Comparison of ENCODE assay signal across 8 cellular contexts in genomic region chr2:101516833-101517690, GRCh38.
A peak's percentile ranks its signal among the peaks of the same experiment; 100 is the strongest.
DNase-seq lines count a peak whose midpoint lies in the region; ATAC-seq, FAIRE-seq and TF ChIP-seq lines count a peak whose summit lies in the region.

No MANE protein-coding gene starts in this region.

- H3K4me3 Mint-ChIP-seq in dendritic cell treated with granulocyte-macrophage colony-stimulating factor and Interleukin-4, amounts not matched to agents 40 ng/mL and 50 ng/mL, for 4 days: no peak overlapping the region

- H3K9me3 Mint-ChIP-seq in dendritic cell treated with granulocyte-macrophage colony-stimulating factor and Interleukin-4, amounts not matched to agents 40 ng/mL and 50 ng/mL, for 4 days: peaks cover 19% of the 10 kb centered on the region

- intact Hi-C loops in dendritic cell treated with granulocyte-macrophage colony-stimulating factor and Interleukin-4, amounts not matched to agents 40 ng/mL and 50 ng/mL, for 4 days (cut with micrococcal nuclease): loop anchor here (10.0 kb wide), 1 partner anchor 52 kb away; no protein-coding TSS in a partner anchor

- H3K4me3 ChIP-seq in skeletal muscle cell (ENCODE audit: low read depth, low read length): no peak overlapping the region

- no peak for ATAC-seq in HG03108 (IDR thresholded peaks at IDR 0.05; ENCODE audit: unreplicated experiment)
- no peak for ATAC-seq in GM21737 (IDR thresholded peaks at IDR 0.05; ENCODE audit: unreplicated experiment)
- ATAC-seq in GM21576 (IDR thresholded peaks at IDR 0.05; ENCODE audit: unreplicated experiment): no peak

- no peaks in the 10 kb centered on the region for H3K36me3 Mint-ChIP-seq in dendritic cell treated with granulocyte-macrophage colony-stimulating factor and Interleukin-4, amounts not matched to agents 40 ng/mL and 50 ng/mL, for 4 days (ENCODE audit: low read depth)

- H3K4me1 Mint-ChIP-seq in dendritic cell treated with granulocyte-macrophage colony-stimulating factor and Interleukin-4, amounts not matched to agents 40 ng/mL and 50 ng/mL, for 4 days (ENCODE audit: low read depth): peaks cover 44% of the 10 kb centered on the region

- peaks cover 36% of the 10 kb centered on the region for H3K27me3 Mint-ChIP-seq in dendritic cell treated with granulocyte-macrophage colony-stimulating factor and Interleukin-4, amounts not matched to agents 40 ng/mL and 50 ng/mL, for 4 days

- peak overlapping the region; percentile 3 for H3K27ac Mint-ChIP-seq in dendritic cell treated with granulocyte-macrophage colony-stimulating factor and Interleukin-4, amounts not matched to agents 40 ng/mL and 50 ng/mL, for 4 days

- 0 out of 2 replicates have a peak, but pooled peaks have one; percentile 19 for TF ChIP-seq POLR2A in H54 (IDR thresholded peaks at IDR 0.05; ENCODE audit: low read depth, low read length)

- peak; percentile 97 for FAIRE-seq in H54 (lab: Jason Lieb, UNC)
- peak; percentile 95 for FAIRE-seq in RCC 7860 (lab: Jason Lieb, UNC)

- DNase-seq in H54 (ENCODE audit: insufficient read length, low spot score) (peak; percentile 60), RCC 7860 (ENCODE audit: low spot score) (peak; percentile 99), skeletal muscle cell (ENCODE audit: low read depth) (peak; percentile 88), superior temporal gyrus (ENCODE audit: extremely low spot score) (no peak)
